In the genomic region with DNA sequence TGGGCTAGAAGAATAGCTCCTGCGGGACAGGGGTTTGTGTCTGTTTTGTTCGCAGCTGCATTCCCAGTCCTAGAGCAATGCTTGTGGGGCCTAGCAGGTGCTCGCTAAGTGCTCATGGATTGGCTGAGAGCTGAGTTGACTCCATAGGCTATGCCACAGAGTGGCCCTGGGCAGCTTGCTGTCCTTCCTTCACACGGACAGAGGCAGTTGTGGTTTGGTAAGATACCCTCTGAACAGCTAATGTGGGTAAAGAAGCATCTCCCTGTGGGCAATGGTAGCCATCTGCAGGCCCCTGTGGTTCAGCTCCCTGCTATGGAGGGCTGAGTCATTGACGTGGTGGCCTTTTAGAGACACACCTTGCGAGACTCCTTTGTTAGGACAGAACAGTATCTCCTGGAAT, we compare ENCODE assay signal across 15 cellular contexts. TPM values are rescaled to one million over a fixed set of nuclear protein-coding genes. Genes with fewer than 3 reads are reported as not detected.
DNase-seq lines count a peak whose midpoint lies in the region; ATAC-seq and TF ChIP-seq lines count a peak whose summit lies in the region.
"Had no signal": no experiment of that assay in that cellular context is flagged by ENCODE, and none has a peak within 500 bp of the region (broad histone marks: within the 10 kb centered on the region; RNA-seq: fewer than 3 reads in every experiment).

No MANE protein-coding gene starts in this region.

- ATAC-seq in stimulated activated naive CD8-positive, alpha-beta T cell treated with anti-CD3 and anti-CD28 coated beads, Interleukin-15, Interleukin-2, amounts not matched to agents 100 U/mL and 50 U/mL, for 24 hours, result peak; percentile 26
- ATAC-seq in stimulated activated naive CD8-positive, alpha-beta T cell treated with anti-CD3 and anti-CD28 coated beads, Interleukin-15, amount 100 ng/mL, for 72 hours, result no peak
- no peak for ATAC-seq in GM18502 (IDR thresholded peaks at IDR 0.05; ENCODE audit: poor library complexity, unreplicated experiment)
- ATAC-seq: body of pancreas had no signal

- CTCF ChIA-PET in RWPE1 (lab: Yijun Ruan, JAX), result interaction anchor here (0.6 to 1.3 kb wide), 3 partner anchors 23 to 524 kb away, joined by 3 to 5 read pairs (median 3); no protein-coding TSS in a partner anchor

- peaks cover 54% of the 10 kb centered on the region for H3K4me1 Mint-ChIP-seq in stimulated activated naive CD8-positive, alpha-beta T cell treated with anti-CD3 and anti-CD28 coated beads, Interleukin-15, amount 100 ng/mL, for 72 hours

- no peak for TF ChIP-seq CTCF in RWPE1 (conservative IDR thresholded peaks at IDR 0.05; ENCODE audit: low read depth)

- no peak for DNase-seq in stimulated activated naive CD8-positive, alpha-beta T cell treated with anti-CD3 and anti-CD28 coated beads, Interleukin-15, Interleukin-2, amounts not matched to agents 100 U/mL and 50 U/mL, for 24 hours
- DNase-seq in stimulated activated naive CD8-positive, alpha-beta T cell treated with anti-CD3 and anti-CD28 coated beads, Interleukin-15, amount 100 ng/mL, for 72 hours, result no peak
- DNase-seq in RWPE1 (ENCODE audit: low spot score) (no peak), mesenteric fat pad (ENCODE audit: low spot score) (peak; percentile 53), T-helper 2 cell (no peak), COR-L47 (lab: John Stamatoyannopoulos, UW) (no peak), GF-D8 (lab: John Stamatoyannopoulos, UW) (no peak)
- DNase-seq: heart left ventricle; islet precursor cell; Karpas-422; NCI-H1930; NCI-H524; stimulated activated naive CD4-positive, alpha-beta T cell had no signal

- no peaks in the 10 kb centered on the region for H3K9me3 Mint-ChIP-seq in stimulated activated naive CD8-positive, alpha-beta T cell treated with anti-CD3 and anti-CD28 coated beads, Interleukin-15, amount 100 ng/mL, for 72 hours

- H3K27ac ChIP-seq in RWPE1, result peak overlapping the region; percentile 79
- H3K27ac ChIP-seq: body of pancreas had no signal

- H3K27me3 Mint-ChIP-seq in stimulated activated naive CD8-positive, alpha-beta T cell treated with anti-CD3 and anti-CD28 coated beads, Interleukin-15, amount 100 ng/mL, for 72 hours, result no peaks in the 10 kb centered on the region

- H3K4me3 Mint-ChIP-seq in stimulated activated naive CD8-positive, alpha-beta T cell treated with anti-CD3 and anti-CD28 coated beads, Interleukin-15, amount 100 ng/mL, for 72 hours, result no peak overlapping the region

- POLR2A ChIA-PET in RWPE1 (lab: Yijun Ruan, JAX; ENCODE audit: low non-redundant PET), result no interaction called here

- no peak overlapping the region for H3K27ac Mint-ChIP-seq in stimulated activated naive CD8-positive, alpha-beta T cell treated with anti-CD3 and anti-CD28 coated beads, Interleukin-15, amount 100 ng/mL, for 72 hours

RNA-seq across cellular contexts. Expression of gene LBR, which starts 23.5 kb away (rescaled TPM):
- total RNA-seq in mesenteric fat pad, result 55.3 TPM
